20 cellular contexts compared by ENCODE assay signal in genomic region chrX:111086521-111087127, GRCh38. TPM values are rescaled to one million over a fixed set of nuclear protein-coding genes. Genes with fewer than 3 reads are reported as not detected.
DNase-seq lines count a peak whose midpoint lies in the region; ATAC-seq and TF ChIP-seq lines count a peak whose summit lies in the region.
"Had no signal": no experiment of that assay in that cellular context is flagged by ENCODE, and none has a peak within 500 bp of the region (broad histone marks: within the 10 kb centered on the region; RNA-seq: fewer than 3 reads in every experiment).

No MANE protein-coding gene starts in this region.

- no peaks in the 10 kb centered on the region for H3K4me1 Mint-ChIP-seq in natural killer cell treated with Interleukin-12 subunit alpha and Interleukin-12 subunit beta and Interleukin-15 and Interleukin-18, amount 100 ng/mL, for 72 hours (ENCODE audit: low read depth in 2 of 2)
- H3K4me1 Mint-ChIP-seq in activated T-helper 17 cell treated with anti-CD3 and anti-CD28 coated beads, Interleukin-2, amount 50 U/mL, for 72 hours, result peaks cover 4% of the 10 kb centered on the region
- H3K4me1 Mint-ChIP-seq: activated CD4-positive, alpha-beta T cell treated with anti-CD3 and anti-CD28 coated beads for 36 hours; activated naive CD8-positive, alpha-beta T cell treated with anti-CD3 and anti-CD28 coated beads for 36 hours; naive B cell; stimulated activated memory B cell treated with anti-CD40 and anti-IgM and Interleukin-4, amounts not matched to agents 10 μg/mL and 1 μg/mL and 100 μg/mL, for 72 hours had no signal

- no peak overlapping the region for H3K27ac Mint-ChIP-seq in natural killer cell treated with Interleukin-12 subunit alpha and Interleukin-12 subunit beta and Interleukin-15 and Interleukin-18, amount 100 ng/mL, for 72 hours
- H3K27ac Mint-ChIP-seq in activated T-helper 17 cell treated with anti-CD3 and anti-CD28 coated beads, Interleukin-2, amount 50 U/mL, for 72 hours, result no peak overlapping the region
- H3K27ac Mint-ChIP-seq: activated CD4-positive, alpha-beta T cell treated with anti-CD3 and anti-CD28 coated beads for 36 hours; activated naive CD8-positive, alpha-beta T cell treated with anti-CD3 and anti-CD28 coated beads for 36 hours; activated T-helper 2 cell treated with anti-CD3 and anti-CD28 coated beads, Interferon-gamma antibody, Interleukin-2, Interleukin-4, amounts not matched to agents 10 μg/mL and 5 μg/mL and 100 μg/mL, durations not matched to agents 14 hours and 24 hours and 36 hours; naive B cell; stimulated activated memory B cell treated with anti-CD40 and anti-IgM and Interleukin-4, amounts not matched to agents 10 μg/mL and 1 μg/mL and 100 μg/mL, for 72 hours had no signal

- DNase-seq in ELF-1 (ENCODE audit: low read depth, low spot score), result peak; percentile 19
- DNase-seq in NCI-H526 treated with DMSO at 0.1 percent for 48 hours (lab: John Stamatoyannopoulos, UW), result peak; percentile 74
- no peak for DNase-seq in natural killer cell treated with Interleukin-12 subunit alpha and Interleukin-12 subunit beta and Interleukin-15 and Interleukin-18, amount 100 ng/mL, for 72 hours (ENCODE audit: low spot score)
- no peak for DNase-seq in ascending aorta (ENCODE audit: low spot score in 2 of 2)
- DNase-seq: activated CD4-positive, alpha-beta T cell treated with anti-CD3 and anti-CD28 coated beads for 36 hours; activated naive CD8-positive, alpha-beta T cell treated with anti-CD3 and anti-CD28 coated beads for 36 hours; effector memory CD4-positive, alpha-beta T cell; gastrocnemius medialis; GF-D8; mesenchymal stem cell; naive B cell; NCI-H446; posterior cingulate gyrus had no signal

- H3K27me3 ChIP-seq in HUES6 (ENCODE audit: control insufficient read depth, insufficient read depth, low read length), result peaks cover 31% of the 10 kb centered on the region
- no peaks in the 10 kb centered on the region for H3K27me3 ChIP-seq in iPS-18a (ENCODE audit: control insufficient read depth, insufficient read depth, low read length)
- H3K27me3 ChIP-seq in ascending aorta, result no peaks in the 10 kb centered on the region

- TF ChIP-seq CTCF in ascending aorta (IDR thresholded peaks at IDR 0.05), result no peak

- H3K27ac ChIP-seq in HUES6 (ENCODE audit: low read depth, low read length) (peak overlapping the region; percentile 73; the same call in 1 of the 2 replicates), iPS-18a (ENCODE audit: low read length) (peak overlapping the region; percentile 87), ascending aorta (no peak overlapping the region)
- H3K27ac ChIP-seq: esophagus muscularis mucosa, gastrocnemius medialis had no signal

- H3K9ac ChIP-seq in HUES6 (ENCODE audit: low read length), result no peak overlapping the region
- H3K9ac ChIP-seq in iPS-18a (ENCODE audit: low read length), result peak overlapping the region; percentile 53

- no peaks in the 10 kb centered on the region for H3K36me3 Mint-ChIP-seq in natural killer cell treated with Interleukin-12 subunit alpha and Interleukin-12 subunit beta and Interleukin-15 and Interleukin-18, amount 100 ng/mL, for 72 hours
- no peaks in the 10 kb centered on the region for H3K36me3 Mint-ChIP-seq in activated T-helper 17 cell treated with anti-CD3 and anti-CD28 coated beads, Interleukin-2, amount 50 U/mL, for 72 hours (ENCODE audit: low read depth)
- H3K36me3 Mint-ChIP-seq: activated naive CD8-positive, alpha-beta T cell treated with anti-CD3 and anti-CD28 coated beads for 36 hours; naive B cell; stimulated activated memory B cell treated with anti-CD40 and anti-IgM and Interleukin-4, amounts not matched to agents 10 μg/mL and 1 μg/mL and 100 μg/mL, for 72 hours had no signal

- intact Hi-C loops in ascending aorta (cut with DNase I), result no loop called here

- no peaks in the 10 kb centered on the region for H3K9me3 ChIP-seq in HUES6 (ENCODE audit: control insufficient read depth, insufficient read depth, low read depth, low read length)
- no peaks in the 10 kb centered on the region for H3K9me3 ChIP-seq in iPS-18a (ENCODE audit: control insufficient read depth, low read depth, low read length)
- H3K9me3 ChIP-seq in ascending aorta, result no peaks in the 10 kb centered on the region
- H3K9me3 ChIP-seq: esophagus muscularis mucosa, gastrocnemius medialis had no signal

- no peak for ATAC-seq in natural killer cell treated with Interleukin-12 subunit alpha and Interleukin-12 subunit beta and Interleukin-15 and Interleukin-18, amount 100 ng/mL, for 72 hours
- ATAC-seq in activated T-helper 17 cell treated with anti-CD3 and anti-CD28 coated beads, Interleukin-2, amount 50 U/mL, for 72 hours (replicated peaks), result no peak
- ATAC-seq in HG03439 (IDR thresholded peaks at IDR 0.05; ENCODE audit: unreplicated experiment), result no peak
- ATAC-seq: activated CD4-positive, alpha-beta T cell treated with anti-CD3 and anti-CD28 coated beads for 36 hours; gastrocnemius medialis; stimulated activated memory B cell treated with anti-CD40 and anti-IgM and Interleukin-4, amounts not matched to agents 10 μg/mL and 1 μg/mL and 100 μg/mL, for 72 hours had no signal

- H3K36me3 ChIP-seq in HUES6 (ENCODE audit: control insufficient read depth, insufficient read depth, low read length), result no peaks in the 10 kb centered on the region
- H3K36me3 ChIP-seq in iPS-18a (ENCODE audit: control insufficient read depth, low read depth, low read length), result no peaks in the 10 kb centered on the region
- H3K36me3 ChIP-seq in ascending aorta, result no peaks in the 10 kb centered on the region
- H3K36me3 ChIP-seq: esophagus muscularis mucosa, gastrocnemius medialis had no signal

- H3K4me1 ChIP-seq in HUES6 (ENCODE audit: control insufficient read depth, insufficient read depth, low read length) (peaks cover 29% of the 10 kb centered on the region), iPS-18a (ENCODE audit: control insufficient read depth, low read depth, low read length) (peaks cover 52% of the 10 kb centered on the region), ascending aorta (no peaks in the 10 kb centered on the region)
- H3K4me1 ChIP-seq: esophagus muscularis mucosa, gastrocnemius medialis had no signal

- H3K4me3 Mint-ChIP-seq in natural killer cell treated with Interleukin-12 subunit alpha and Interleukin-12 subunit beta and Interleukin-15 and Interleukin-18, amount 100 ng/mL, for 72 hours, result no peak overlapping the region
- no peak overlapping the region for H3K4me3 Mint-ChIP-seq in activated T-helper 17 cell treated with anti-CD3 and anti-CD28 coated beads, Interleukin-2, amount 50 U/mL, for 72 hours
- H3K4me3 Mint-ChIP-seq: activated CD4-positive, alpha-beta T cell treated with anti-CD3 and anti-CD28 coated beads for 36 hours; activated naive CD8-positive, alpha-beta T cell treated with anti-CD3 and anti-CD28 coated beads for 36 hours; naive B cell; stimulated activated memory B cell treated with anti-CD40 and anti-IgM and Interleukin-4, amounts not matched to agents 10 μg/mL and 1 μg/mL and 100 μg/mL, for 72 hours had no signal

- H3K27me3 Mint-ChIP-seq in natural killer cell treated with Interleukin-12 subunit alpha and Interleukin-12 subunit beta and Interleukin-15 and Interleukin-18, amount 100 ng/mL, for 72 hours, result peaks cover 15 to 34% of the 10 kb centered on the region in 2 donors
- peaks cover 12% of the 10 kb centered on the region for H3K27me3 Mint-ChIP-seq in activated T-helper 17 cell treated with anti-CD3 and anti-CD28 coated beads, Interleukin-2, amount 50 U/mL, for 72 hours
- H3K27me3 Mint-ChIP-seq: stimulated activated memory B cell treated with anti-CD40 and anti-IgM and Interleukin-4, amounts not matched to agents 10 μg/mL and 1 μg/mL and 100 μg/mL, for 72 hours had no signal

- H3K9me3 Mint-ChIP-seq in natural killer cell treated with Interleukin-12 subunit alpha and Interleukin-12 subunit beta and Interleukin-15 and Interleukin-18, amount 100 ng/mL, for 72 hours, result no peaks in the 10 kb centered on the region
- no peaks in the 10 kb centered on the region for H3K9me3 Mint-ChIP-seq in activated T-helper 17 cell treated with anti-CD3 and anti-CD28 coated beads, Interleukin-2, amount 50 U/mL, for 72 hours
- H3K9me3 Mint-ChIP-seq: activated naive CD8-positive, alpha-beta T cell treated with anti-CD3 and anti-CD28 coated beads for 36 hours; activated T-helper 2 cell treated with anti-CD3 and anti-CD28 coated beads, Interferon-gamma antibody, Interleukin-2, Interleukin-4, amounts not matched to agents 10 μg/mL and 5 μg/mL and 100 μg/mL, durations not matched to agents 14 hours and 24 hours and 36 hours; stimulated activated memory B cell treated with anti-CD40 and anti-IgM and Interleukin-4, amounts not matched to agents 10 μg/mL and 1 μg/mL and 100 μg/mL, for 72 hours had no signal

- H3K4me3 ChIP-seq in HUES6 (ENCODE audit: low read depth, low read length) (peak overlapping the region; percentile 20), iPS-18a (ENCODE audit: low read length) (peak overlapping the region; percentile 46), ascending aorta (no peak overlapping the region)
- H3K4me3 ChIP-seq: esophagus muscularis mucosa, gastrocnemius medialis had no signal

RNA-seq across cellular contexts. Expression of gene PAK3, which starts 9.4 kb away (rescaled TPM):
- total RNA-seq in natural killer cell treated with Interleukin-12 subunit alpha and Interleukin-12 subunit beta and Interleukin-15 and Interleukin-18, amount 100 ng/mL, for 72 hours, result under 1 TPM in 1 of 2 donors, not detected in 1; 0.33 TPM
- 1 to 10 TPM in 1 of 2 donors, under 1 TPM in 1; 0.67 to 2.4 TPM for total RNA-seq in activated T-helper 17 cell treated with anti-CD3 and anti-CD28 coated beads, Interleukin-2, amount 50 U/mL, for 72 hours
- total RNA-seq in ascending aorta, result 0.64 TPM

Comparison
In these comparisons a context has a peak if more than half of its experiments do, and no peak if none do; other contexts are left out.
1. DNase-seq: peak in ELF-1 (single experiment) and NCI-H526 treated with DMSO at 0.1 percent for 48 hours (single experiment); none in natural killer cell treated with Interleukin-12 subunit alpha and Interleukin-12 subunit beta and Interleukin-15 and Interleukin-18, amount 100 ng/mL, for 72 hours (single experiment) and ascending aorta (0 of 2).
2. H3K27ac ChIP-seq: peak in HUES6 (single experiment) and iPS-18a (single experiment); none in ascending aorta (0 of 2).
3. H3K4me3 ChIP-seq: peak in HUES6 (single experiment) and iPS-18a (single experiment); none in ascending aorta (0 of 2).